Comparison of ENCODE assay signal across 1 cellular context in the genomic region with DNA sequence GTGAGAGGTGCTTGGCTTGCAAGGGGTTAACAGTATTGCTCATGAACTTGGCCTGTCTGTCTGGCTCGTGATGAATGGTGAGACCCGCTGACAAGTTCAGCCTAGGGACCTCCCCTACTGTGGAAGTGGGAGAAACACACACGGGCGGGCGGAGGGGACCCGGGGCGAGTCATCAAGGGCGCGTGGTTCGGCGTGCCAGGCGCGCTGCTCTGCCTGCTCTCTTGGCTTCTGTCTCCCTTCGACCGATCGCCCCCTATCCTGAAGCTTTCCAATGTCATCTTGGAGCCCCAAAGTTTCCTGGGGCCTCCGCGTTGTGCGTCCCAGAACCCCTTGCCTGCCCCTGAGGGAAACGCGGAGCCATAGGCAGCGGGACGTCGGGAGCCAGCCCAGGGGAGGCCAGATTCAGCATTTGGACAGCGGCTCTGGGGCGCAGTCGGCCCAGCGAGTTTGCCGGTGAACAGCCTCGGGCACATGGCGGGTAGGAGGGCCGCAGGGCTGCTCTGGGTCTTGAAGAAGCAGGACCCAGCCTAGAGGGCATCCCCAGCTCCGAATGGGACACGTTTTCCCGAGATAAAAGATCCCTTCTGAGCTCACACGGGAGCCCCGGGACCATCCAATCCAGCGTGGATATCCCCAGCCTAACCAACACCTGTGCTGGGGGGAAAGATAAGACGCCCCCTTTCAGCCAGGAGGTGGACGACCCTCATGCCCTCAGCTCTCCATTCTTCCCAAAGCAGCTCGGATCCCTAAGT.
TF ChIP-seq lines count a peak whose summit lies in the region.

No MANE protein-coding gene starts in this region.

TF ChIP-seq in HepG2, 621 proteins besides CTCF, POLR2A, EP300 and RAD21 (continued from another document and continues in another):
- TF ChIP-seq, protein P1, sequence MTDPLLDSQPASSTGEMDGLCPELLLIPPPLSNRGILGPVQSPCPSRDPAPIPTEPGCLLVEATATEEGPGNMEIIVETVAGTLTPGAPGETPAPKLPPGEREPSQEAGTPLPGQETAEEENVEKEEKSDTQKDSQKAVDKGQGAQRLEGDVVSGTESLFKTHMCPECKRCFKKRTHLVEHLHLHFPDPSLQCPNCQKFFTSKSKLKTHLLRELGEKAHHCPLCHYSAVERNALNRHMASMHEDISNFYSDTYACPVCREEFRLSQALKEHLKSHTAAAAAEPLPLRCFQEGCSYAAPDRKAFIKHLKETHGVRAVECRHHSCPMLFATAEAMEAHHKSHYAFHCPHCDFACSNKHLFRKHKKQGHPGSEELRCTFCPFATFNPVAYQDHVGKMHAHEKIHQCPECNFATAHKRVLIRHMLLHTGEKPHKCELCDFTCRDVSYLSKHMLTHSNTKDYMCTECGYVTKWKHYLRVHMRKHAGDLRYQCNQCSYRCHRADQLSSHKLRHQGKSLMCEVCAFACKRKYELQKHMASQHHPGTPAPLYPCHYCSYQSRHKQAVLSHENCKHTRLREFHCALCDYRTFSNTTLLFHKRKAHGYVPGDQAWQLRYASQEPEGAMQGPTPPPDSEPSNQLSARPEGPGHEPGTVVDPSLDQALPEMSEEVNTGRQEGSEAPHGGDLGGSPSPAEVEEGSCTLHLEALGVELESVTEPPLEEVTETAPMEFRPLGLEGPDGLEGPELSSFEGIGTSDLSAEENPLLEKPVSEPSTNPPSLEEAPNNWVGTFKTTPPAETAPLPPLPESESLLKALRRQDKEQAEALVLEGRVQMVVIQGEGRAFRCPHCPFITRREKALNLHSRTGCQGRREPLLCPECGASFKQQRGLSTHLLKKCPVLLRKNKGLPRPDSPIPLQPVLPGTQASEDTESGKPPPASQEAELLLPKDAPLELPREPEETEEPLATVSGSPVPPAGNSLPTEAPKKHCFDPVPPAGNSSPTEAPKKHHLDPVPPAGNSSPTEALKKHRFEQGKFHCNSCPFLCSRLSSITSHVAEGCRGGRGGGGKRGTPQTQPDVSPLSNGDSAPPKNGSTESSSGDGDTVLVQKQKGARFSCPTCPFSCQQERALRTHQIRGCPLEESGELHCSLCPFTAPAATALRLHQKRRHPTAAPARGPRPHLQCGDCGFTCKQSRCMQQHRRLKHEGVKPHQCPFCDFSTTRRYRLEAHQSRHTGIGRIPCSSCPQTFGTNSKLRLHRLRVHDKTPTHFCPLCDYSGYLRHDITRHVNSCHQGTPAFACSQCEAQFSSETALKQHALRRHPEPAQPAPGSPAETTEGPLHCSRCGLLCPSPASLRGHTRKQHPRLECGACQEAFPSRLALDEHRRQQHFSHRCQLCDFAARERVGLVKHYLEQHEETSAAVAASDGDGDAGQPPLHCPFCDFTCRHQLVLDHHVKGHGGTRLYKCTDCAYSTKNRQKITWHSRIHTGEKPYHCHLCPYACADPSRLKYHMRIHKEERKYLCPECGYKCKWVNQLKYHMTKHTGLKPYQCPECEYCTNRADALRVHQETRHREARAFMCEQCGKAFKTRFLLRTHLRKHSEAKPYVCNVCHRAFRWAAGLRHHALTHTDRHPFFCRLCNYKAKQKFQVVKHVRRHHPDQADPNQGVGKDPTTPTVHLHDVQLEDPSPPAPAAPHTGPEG (CRISPR knock-in tag; IDR thresholded peaks at IDR 0.05) = no peak; the same call in 1 of the 2 replicates
- peak; percentile 88 for TF ChIP-seq NKX3-1 (CRISPR knock-in tag; IDR thresholded peaks at IDR 0.05)
- no peak for TF ChIP-seq SMARCC2 (IDR thresholded peaks at IDR 0.05)
- TF ChIP-seq FOXM1 (CRISPR knock-in tag; IDR thresholded peaks at IDR 0.05) = peak; percentile 58; the same call in 1 of the 2 replicates
- TF ChIP-seq, protein P2, sequence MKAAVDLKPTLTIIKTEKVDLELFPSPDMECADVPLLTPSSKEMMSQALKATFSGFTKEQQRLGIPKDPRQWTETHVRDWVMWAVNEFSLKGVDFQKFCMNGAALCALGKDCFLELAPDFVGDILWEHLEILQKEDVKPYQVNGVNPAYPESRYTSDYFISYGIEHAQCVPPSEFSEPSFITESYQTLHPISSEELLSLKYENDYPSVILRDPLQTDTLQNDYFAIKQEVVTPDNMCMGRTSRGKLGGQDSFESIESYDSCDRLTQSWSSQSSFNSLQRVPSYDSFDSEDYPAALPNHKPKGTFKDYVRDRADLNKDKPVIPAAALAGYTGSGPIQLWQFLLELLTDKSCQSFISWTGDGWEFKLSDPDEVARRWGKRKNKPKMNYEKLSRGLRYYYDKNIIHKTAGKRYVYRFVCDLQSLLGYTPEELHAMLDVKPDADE (CRISPR knock-in tag; IDR thresholded peaks at IDR 0.05) = 0 out of 2 replicates have a peak, but pooled peaks have one; percentile 42
- peak; percentile 85 for TF ChIP-seq EHMT2 (IDR thresholded peaks at IDR 0.05; ENCODE audit: borderline replicate concordance, low read depth, low read length)
- TF ChIP-seq MED1 (CRISPR knock-in tag; IDR thresholded peaks at IDR 0.05) = peak; percentile 60; the same call in 1 of the 2 replicates
- TF ChIP-seq GTF2F1 (IDR thresholded peaks at IDR 0.05; ENCODE audit: low read length) = no peak
- TF ChIP-seq, protein P3, sequence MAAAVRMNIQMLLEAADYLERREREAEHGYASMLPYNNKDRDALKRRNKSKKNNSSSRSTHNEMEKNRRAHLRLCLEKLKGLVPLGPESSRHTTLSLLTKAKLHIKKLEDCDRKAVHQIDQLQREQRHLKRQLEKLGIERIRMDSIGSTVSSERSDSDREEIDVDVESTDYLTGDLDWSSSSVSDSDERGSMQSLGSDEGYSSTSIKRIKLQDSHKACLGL (CRISPR knock-in tag; IDR thresholded peaks at IDR 0.05) = peak; percentile 76
- TF ChIP-seq, protein P4, sequence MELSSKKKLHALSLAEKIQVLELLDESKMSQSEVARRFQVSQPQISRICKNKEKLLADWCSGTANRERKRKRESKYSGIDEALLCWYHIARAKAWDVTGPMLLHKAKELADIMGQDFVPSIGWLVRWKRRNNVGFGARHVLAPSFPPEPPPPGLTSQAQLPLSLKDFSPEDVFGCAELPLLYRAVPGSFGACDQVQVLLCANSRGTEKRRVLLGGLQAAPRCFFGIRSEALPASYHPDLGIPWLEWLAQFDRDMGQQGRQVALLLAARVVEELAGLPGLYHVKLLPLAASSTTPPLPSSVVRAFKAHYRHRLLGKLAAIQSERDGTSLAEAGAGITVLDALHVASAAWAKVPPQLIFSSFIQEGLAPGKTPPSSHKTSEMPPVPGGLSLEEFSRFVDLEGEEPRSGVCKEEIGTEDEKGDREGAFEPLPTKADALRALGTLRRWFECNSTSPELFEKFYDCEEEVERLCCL (CRISPR knock-in tag; IDR thresholded peaks at IDR 0.05; ENCODE audit: borderline replicate concordance) = peak; percentile 61; the same call in 1 of the 2 replicates
- no peak for TF ChIP-seq CBFB (CRISPR knock-in tag; IDR thresholded peaks at IDR 0.05)
- no peak for TF ChIP-seq NBN (conservative IDR thresholded peaks at IDR 0.05)
- TF ChIP-seq ATRX (CRISPR knock-in tag; IDR thresholded peaks at IDR 0.05; ENCODE audit: borderline replicate concordance) = no peak
- no peak for TF ChIP-seq SRSF9 (IDR thresholded peaks at IDR 0.05; ENCODE audit: borderline replicate concordance, insufficient read depth, low read depth, low read length, poor library complexity, severe bottlenecking)
- TF ChIP-seq ZMYM4 (CRISPR knock-in tag; IDR thresholded peaks at IDR 0.05) = peak; percentile 54
- TF ChIP-seq, protein P5, sequence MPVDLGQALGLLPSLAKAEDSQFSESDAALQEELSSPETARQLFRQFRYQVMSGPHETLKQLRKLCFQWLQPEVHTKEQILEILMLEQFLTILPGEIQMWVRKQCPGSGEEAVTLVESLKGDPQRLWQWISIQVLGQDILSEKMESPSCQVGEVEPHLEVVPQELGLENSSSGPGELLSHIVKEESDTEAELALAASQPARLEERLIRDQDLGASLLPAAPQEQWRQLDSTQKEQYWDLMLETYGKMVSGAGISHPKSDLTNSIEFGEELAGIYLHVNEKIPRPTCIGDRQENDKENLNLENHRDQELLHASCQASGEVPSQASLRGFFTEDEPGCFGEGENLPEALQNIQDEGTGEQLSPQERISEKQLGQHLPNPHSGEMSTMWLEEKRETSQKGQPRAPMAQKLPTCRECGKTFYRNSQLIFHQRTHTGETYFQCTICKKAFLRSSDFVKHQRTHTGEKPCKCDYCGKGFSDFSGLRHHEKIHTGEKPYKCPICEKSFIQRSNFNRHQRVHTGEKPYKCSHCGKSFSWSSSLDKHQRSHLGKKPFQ (CRISPR knock-in tag; IDR thresholded peaks at IDR 0.05; ENCODE audit: insufficient replicate concordance) = no peak
- TF ChIP-seq POLR2G (IDR thresholded peaks at IDR 0.05; ENCODE audit: low read depth, low read length) = no peak
- TF ChIP-seq ZNF652 (CRISPR knock-in tag; IDR thresholded peaks at IDR 0.05; ENCODE audit: borderline replicate concordance, low read depth) = peak; percentile 66
- no peak for TF ChIP-seq RFX3 (CRISPR knock-in tag; IDR thresholded peaks at IDR 0.05)
- TF ChIP-seq SP4 (CRISPR knock-in tag; IDR thresholded peaks at IDR 0.05) = 0 out of 2 replicates have a peak, but pooled peaks have one; percentile 43
- TF ChIP-seq, protein P6, sequence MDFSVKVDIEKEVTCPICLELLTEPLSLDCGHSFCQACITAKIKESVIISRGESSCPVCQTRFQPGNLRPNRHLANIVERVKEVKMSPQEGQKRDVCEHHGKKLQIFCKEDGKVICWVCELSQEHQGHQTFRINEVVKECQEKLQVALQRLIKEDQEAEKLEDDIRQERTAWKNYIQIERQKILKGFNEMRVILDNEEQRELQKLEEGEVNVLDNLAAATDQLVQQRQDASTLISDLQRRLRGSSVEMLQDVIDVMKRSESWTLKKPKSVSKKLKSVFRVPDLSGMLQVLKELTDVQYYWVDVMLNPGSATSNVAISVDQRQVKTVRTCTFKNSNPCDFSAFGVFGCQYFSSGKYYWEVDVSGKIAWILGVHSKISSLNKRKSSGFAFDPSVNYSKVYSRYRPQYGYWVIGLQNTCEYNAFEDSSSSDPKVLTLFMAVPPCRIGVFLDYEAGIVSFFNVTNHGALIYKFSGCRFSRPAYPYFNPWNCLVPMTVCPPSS (IDR thresholded peaks at IDR 0.05) = no peak
- 0 out of 2 replicates have a peak, but pooled peaks have one; percentile 18 for TF ChIP-seq GATAD2A (CRISPR knock-in tag; IDR thresholded peaks at IDR 0.05)
- peak in 1 of 2 experiments; percentile 88; a peak in 2 of 4 replicates for TF ChIP-seq KLF16 (CRISPR knock-in tag; IDR thresholded peaks at IDR 0.05)
- no peak for TF ChIP-seq RORA (CRISPR knock-in tag; IDR thresholded peaks at IDR 0.05)
- TF ChIP-seq ZNF10 (CRISPR knock-in tag; IDR thresholded peaks at IDR 0.05; ENCODE audit: borderline replicate concordance, low read depth) = no peak
- no peak for TF ChIP-seq KAT2B (IDR thresholded peaks at IDR 0.05; ENCODE audit: borderline replicate concordance, low read depth, low read length)
- TF ChIP-seq, protein P7, sequence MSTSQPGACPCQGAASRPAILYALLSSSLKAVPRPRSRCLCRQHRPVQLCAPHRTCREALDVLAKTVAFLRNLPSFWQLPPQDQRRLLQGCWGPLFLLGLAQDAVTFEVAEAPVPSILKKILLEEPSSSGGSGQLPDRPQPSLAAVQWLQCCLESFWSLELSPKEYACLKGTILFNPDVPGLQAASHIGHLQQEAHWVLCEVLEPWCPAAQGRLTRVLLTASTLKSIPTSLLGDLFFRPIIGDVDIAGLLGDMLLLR (CRISPR knock-in tag; IDR thresholded peaks at IDR 0.05) = no peak
- no peak for TF ChIP-seq ZNF577 (CRISPR knock-in tag; IDR thresholded peaks at IDR 0.05; ENCODE audit: borderline replicate concordance, low read depth)
- peak; percentile 73; the same call in 1 of the 2 replicates for TF ChIP-seq IRX3 (CRISPR knock-in tag; IDR thresholded peaks at IDR 0.05; ENCODE audit: borderline replicate concordance, low read depth)
- TF ChIP-seq BRD4 (CRISPR knock-in tag; IDR thresholded peaks at IDR 0.05) = no peak
- TF ChIP-seq RFXAP (CRISPR knock-in tag; IDR thresholded peaks at IDR 0.05; ENCODE audit: borderline replicate concordance) = peak; percentile 52; the same call in 1 of the 2 replicates
- TF ChIP-seq ZNF441 (CRISPR knock-in tag; IDR thresholded peaks at IDR 0.05; ENCODE audit: borderline replicate concordance) = peak; percentile 79; the same call in 1 of the 2 replicates
- TF ChIP-seq XRCC5 (optimal IDR thresholded peaks at IDR 0.05; ENCODE audit: low read length) = peak; percentile 72
- TF ChIP-seq, protein P8, sequence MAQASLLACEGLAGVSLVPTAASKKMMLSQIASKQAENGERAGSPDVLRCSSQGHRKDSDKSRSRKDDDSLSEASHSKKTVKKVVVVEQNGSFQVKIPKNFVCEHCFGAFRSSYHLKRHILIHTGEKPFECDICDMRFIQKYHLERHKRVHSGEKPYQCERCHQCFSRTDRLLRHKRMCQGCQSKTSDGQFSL (CRISPR knock-in tag; IDR thresholded peaks at IDR 0.05) = peak; percentile 24; the same call in 1 of the 2 replicates
- no peak; the same call in 1 of the 2 replicates for TF ChIP-seq ZNF790 (CRISPR knock-in tag; IDR thresholded peaks at IDR 0.05; ENCODE audit: borderline replicate concordance)
- TF ChIP-seq JDP2 (CRISPR knock-in tag; IDR thresholded peaks at IDR 0.05; ENCODE audit: borderline replicate concordance) = no peak
- TF ChIP-seq ZNF75D (CRISPR knock-in tag; IDR thresholded peaks at IDR 0.05; ENCODE audit: borderline replicate concordance) = no peak
- TF ChIP-seq CEBPB (IDR thresholded peaks at IDR 0.05; ENCODE audit: borderline replicate concordance, low read depth, low read length) = no peak
- TF ChIP-seq, protein P9, sequence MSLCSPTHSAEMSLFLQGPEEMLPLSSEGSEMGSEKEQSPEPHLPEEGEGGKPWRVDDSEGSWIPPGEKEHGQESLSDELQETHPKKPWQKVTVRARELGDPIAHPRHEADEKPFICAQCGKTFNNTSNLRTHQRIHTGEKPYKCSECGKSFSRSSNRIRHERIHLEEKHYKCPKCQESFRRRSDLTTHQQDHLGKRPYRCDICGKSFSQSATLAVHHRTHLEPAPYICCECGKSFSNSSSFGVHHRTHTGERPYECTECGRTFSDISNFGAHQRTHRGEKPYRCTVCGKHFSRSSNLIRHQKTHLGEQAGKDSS (CRISPR knock-in tag; IDR thresholded peaks at IDR 0.05; ENCODE audit: borderline replicate concordance, low read depth) = no peak; the same call in 1 of the 2 replicates
- peak; percentile 74; the same call in 1 of the 2 replicates for TF ChIP-seq ZBTB20 (CRISPR knock-in tag; IDR thresholded peaks at IDR 0.05; ENCODE audit: borderline replicate concordance, low read depth)
- no peak for TF ChIP-seq ZNF747 (CRISPR knock-in tag; IDR thresholded peaks at IDR 0.05; ENCODE audit: borderline replicate concordance)
- no peak for TF ChIP-seq SNRNP70 (IDR thresholded peaks at IDR 0.05; ENCODE audit: low read depth, low read length)
- TF ChIP-seq IKZF1 (IDR thresholded peaks at IDR 0.05) = no peak
- TF ChIP-seq SATB2 (CRISPR knock-in tag; IDR thresholded peaks at IDR 0.05) = peak; percentile 83; the same call in 1 of the 2 replicates
- TF ChIP-seq, protein P10, sequence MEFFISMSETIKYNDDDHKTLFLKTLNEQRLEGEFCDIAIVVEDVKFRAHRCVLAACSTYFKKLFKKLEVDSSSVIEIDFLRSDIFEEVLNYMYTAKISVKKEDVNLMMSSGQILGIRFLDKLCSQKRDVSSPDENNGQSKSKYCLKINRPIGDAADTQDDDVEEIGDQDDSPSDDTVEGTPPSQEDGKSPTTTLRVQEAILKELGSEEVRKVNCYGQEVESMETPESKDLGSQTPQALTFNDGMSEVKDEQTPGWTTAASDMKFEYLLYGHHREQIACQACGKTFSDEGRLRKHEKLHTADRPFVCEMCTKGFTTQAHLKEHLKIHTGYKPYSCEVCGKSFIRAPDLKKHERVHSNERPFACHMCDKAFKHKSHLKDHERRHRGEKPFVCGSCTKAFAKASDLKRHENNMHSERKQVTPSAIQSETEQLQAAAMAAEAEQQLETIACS (CRISPR knock-in tag; IDR thresholded peaks at IDR 0.05) = no peak
- TF ChIP-seq, protein P11, sequence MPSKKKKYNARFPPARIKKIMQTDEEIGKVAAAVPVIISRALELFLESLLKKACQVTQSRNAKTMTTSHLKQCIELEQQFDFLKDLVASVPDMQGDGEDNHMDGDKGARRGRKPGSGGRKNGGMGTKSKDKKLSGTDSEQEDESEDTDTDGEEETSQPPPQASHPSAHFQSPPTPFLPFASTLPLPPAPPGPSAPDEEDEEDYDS (CRISPR knock-in tag; IDR thresholded peaks at IDR 0.05) = 0 out of 2 replicates have a peak, but pooled peaks have one; percentile 22
